In the genomic region with DNA sequence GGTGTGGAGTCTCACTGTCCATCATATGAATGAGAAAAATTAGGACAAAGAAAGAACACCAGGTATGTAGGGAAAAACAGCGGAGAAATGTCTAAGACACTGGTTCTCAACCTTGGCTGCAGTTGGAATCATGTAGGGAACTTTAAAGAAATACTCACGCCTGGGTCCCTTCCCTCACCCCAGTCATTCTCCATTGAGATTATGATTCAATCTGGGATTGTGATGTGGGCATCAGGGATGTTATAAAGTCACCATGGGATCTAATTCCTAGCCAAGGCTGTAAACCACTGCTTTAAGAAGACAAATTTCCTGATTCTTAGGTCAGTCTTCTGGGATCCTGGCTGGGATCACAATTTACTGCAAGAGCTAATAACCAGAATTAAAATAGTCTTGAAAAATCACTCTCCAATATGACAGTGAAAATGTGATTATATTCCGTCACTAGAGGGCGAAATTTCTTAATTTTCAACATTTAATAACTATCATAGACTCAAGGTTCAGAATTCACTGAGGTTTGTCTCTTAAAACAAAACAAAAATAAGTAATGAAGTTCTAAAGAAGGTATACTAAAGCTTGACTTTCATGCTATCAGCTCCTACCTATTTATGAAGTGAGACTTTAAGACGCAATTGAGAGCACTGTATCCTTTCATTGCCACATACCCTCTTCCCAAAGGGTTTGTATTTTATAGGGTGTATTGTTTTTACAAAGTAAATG, we compare ENCODE assay signal across 9 cellular contexts.
DNase-seq lines count a peak whose midpoint lies in the region; ATAC-seq and TF ChIP-seq lines count a peak whose summit lies in the region.
"Had no signal": no experiment of that assay in that cellular context is flagged by ENCODE, and none has a peak within 500 bp of the region (broad histone marks: within the 10 kb centered on the region; RNA-seq: fewer than 3 reads in every experiment).

No MANE protein-coding gene starts in this region.

- TF ChIP-seq POLR2A in erythroblast (IDR thresholded peaks at IDR 0.05; ENCODE audit: low read length), result no peak

- DNase-seq in AG09309 (ENCODE audit: low read depth), result peak; percentile 3
- peak; percentile 99 for DNase-seq in OCI-M1 (lab: John Stamatoyannopoulos, UW)
- DNase-seq in erythroblast (lab: John Stamatoyannopoulos, UW), result peak; percentile 21 to 60
- peak; percentile 59 for DNase-seq in renal cortical epithelial cell (ENCODE audit: low read depth)
- no peak for DNase-seq in activated CD4-positive, alpha-beta T cell treated with anti-CD3 and anti-CD28 coated beads, Interleukin-2, amount 50 U/mL, for 4 hours

- peak; percentile 59 for ATAC-seq in GM18909 (IDR thresholded peaks at IDR 0.05; ENCODE audit: poor library complexity, unreplicated experiment)
- ATAC-seq in GM18517 (IDR thresholded peaks at IDR 0.05; ENCODE audit: unreplicated experiment), result no peak
- no peak for ATAC-seq in HG03460 (IDR thresholded peaks at IDR 0.05; ENCODE audit: unreplicated experiment)

- H3K4me3 ChIP-seq in AG09309 (ENCODE audit: control insufficient read depth, low read depth, low read length), result no peak overlapping the region
- H3K4me3 ChIP-seq: HAP-1 had no signal

- TF ChIP-seq CTCF in AG09309 (IDR thresholded peaks at IDR 0.05; ENCODE audit: control insufficient read depth, insufficient read depth, low read depth, low read length, missing control alignments), result peak; percentile 22

Comparison
In these comparisons a context has a peak if more than half of its experiments do, and no peak if none do; other contexts are left out.
1. DNase-seq: peak in AG09309 (single experiment), OCI-M1 (single experiment), erythroblast (2 of 2) and renal cortical epithelial cell (single experiment); none in activated CD4-positive, alpha-beta T cell treated with anti-CD3 and anti-CD28 coated beads, Interleukin-2, amount 50 U/mL, for 4 hours (0 of 2).